In genomic region chr1:40633563-40634376, GRCh38 we compare ENCODE assay signal across 1 cellular context.
A peak's percentile ranks its signal among the peaks of the same experiment; 100 is the strongest.
TF ChIP-seq lines count a peak whose summit lies in the region.

No MANE protein-coding gene starts in this region.

TF ChIP-seq in K562, 482 proteins besides CTCF, POLR2A, EP300 and RAD21 (continued from another document):
- TF ChIP-seq RREB1 (CRISPR knock-in tag; IDR thresholded peaks at IDR 0.05) (no peak), STAG1 (CRISPR knock-in tag; IDR thresholded peaks at IDR 0.05; ENCODE audit: borderline replicate concordance) (no peak), SMARCC2 (IDR thresholded peaks at IDR 0.05; ENCODE audit: low read depth) (peak; percentile 82; the same call in 1 of the 2 replicates), SPI1 (IDR thresholded peaks at IDR 0.05; ENCODE audit: borderline replicate concordance, low read depth, low read length) (peak; percentile 32; the same call in 1 of the 2 replicates), ZNF584 (CRISPR knock-in tag; IDR thresholded peaks at IDR 0.05; ENCODE audit: low read depth) (no peak), ZNF609 (CRISPR knock-in tag; IDR thresholded peaks at IDR 0.05; ENCODE audit: borderline replicate concordance) (no peak), DNMT1 (IDR thresholded peaks at IDR 0.05) (no peak)
